9 cellular contexts compared by ENCODE assay signal in genomic region chr5:54520940-54521339, GRCh38. TPM values are rescaled to one million over a fixed set of nuclear protein-coding genes. Genes with fewer than 3 reads are reported as not detected.
DNase-seq lines count a peak whose midpoint lies in the region; ATAC-seq and TF ChIP-seq lines count a peak whose summit lies in the region.
"Had no signal": no experiment of that assay in that cellular context is flagged by ENCODE, and none has a peak within 500 bp of the region (broad histone marks: within the 10 kb centered on the region; RNA-seq: fewer than 3 reads in every experiment).

No MANE protein-coding gene starts in this region.

- CTCF ChIA-PET in CD4-positive, alpha-beta memory T cell (lab: Charles Lee; ENCODE audit: partially characterized antibody), result interaction anchor here (1.1 to 1.4 kb wide), 2 partner anchors 224 to 324 kb away, joined by 3 to 8 read pairs; no protein-coding TSS in a partner anchor

- peaks cover 4 to 58% (median 31%) of the 10 kb centered on the region in 4 donors for H3K4me1 Mint-ChIP-seq in CD4-positive, alpha-beta memory T cell

- H3K36me3 ChIP-seq in CD4-positive, alpha-beta memory T cell (ENCODE audit: insufficient read depth, low read length), result no peaks in the 10 kb centered on the region
- H3K36me3 ChIP-seq in Peyer's patch (no peaks in the 10 kb centered on the region), ovary (no peaks in the 10 kb centered on the region)

- no peak for ATAC-seq in HG02798 (IDR thresholded peaks at IDR 0.05; ENCODE audit: poor library complexity, unreplicated experiment)
- no peak for ATAC-seq in GM19351 (IDR thresholded peaks at IDR 0.05; ENCODE audit: unreplicated experiment)

- no peak for TF ChIP-seq POLR2A in Peyer's patch (IDR thresholded peaks at IDR 0.05)
- no peak for TF ChIP-seq POLR2A in ovary (IDR thresholded peaks at IDR 0.05)

- WGBS in ovary, 3 donors, result 17 to 18% (median 17%) methylated on average over 2 of the region's 2 CpGs

- TF ChIP-seq EP300 in ovary (IDR thresholded peaks at IDR 0.05), result no peak

- peak overlapping the region; percentile 44 to 62 for H3K4me3 ChIP-seq in CD4-positive, alpha-beta memory T cell (ENCODE audit: low read length in 2 of 2)
- H3K4me3 ChIP-seq in Peyer's patch (peak overlapping the region; percentile 92 to 97 (median 95)), epithelial cell of proximal tubule (ENCODE audit: low read depth, low read length) (peak overlapping the region; percentile 81), ovary (peak overlapping the region; percentile 97)

- H3K9me3 ChIP-seq in CD4-positive, alpha-beta memory T cell (ENCODE audit: control insufficient read depth in 1 of 2, low read length in 2 of 2), result no peaks in the 10 kb centered on the region
- H3K9me3 ChIP-seq in Peyer's patch, result no peaks in the 10 kb centered on the region
- H3K9me3 ChIP-seq in ovary, result no peaks in the 10 kb centered on the region

- H3K36me3 Mint-ChIP-seq in CD4-positive, alpha-beta memory T cell, result peaks cover 5 to 8% of the 10 kb centered on the region in 2 donors

- TF ChIP-seq CTCF in Peyer's patch (IDR thresholded peaks at IDR 0.05) (no peak), epithelial cell of proximal tubule (conservative IDR thresholded peaks at IDR 0.05; ENCODE audit: low read depth, low read length) (no peak), ovary (IDR thresholded peaks at IDR 0.05) (no peak)

- H3K27ac Mint-ChIP-seq in CD4-positive, alpha-beta memory T cell, result peak overlapping the region in 1 of 7 donors; percentile 23

- intact Hi-C loops in CD4-positive, alpha-beta memory T cell (cut with micrococcal nuclease), result no loop called here
- intact Hi-C loops in ovary (cut with DNase I), result loop anchor here in 3 of 4 donors (10.0 kb wide), 2 partner anchors 114 to 124 kb away; no protein-coding TSS in a partner anchor

- no peak for DNase-seq in CD4-positive, alpha-beta memory T cell
- no peak for DNase-seq in Peyer's patch
- no peak for DNase-seq in epithelial cell of proximal tubule (ENCODE audit: low read depth)
- DNase-seq in ovary, result no peak
- no peak for DNase-seq in iPS-NIHi11 (ENCODE audit: low spot score)
- no peak for DNase-seq in RPMI8226
- DNase-seq: activated gamma-delta T cell treated with Interleukin-2 at 50 U/mL for 16 hours had no signal

- H3K4me3 Mint-ChIP-seq in CD4-positive, alpha-beta memory T cell, result peak overlapping the region; percentile 83 to 93 (median 90)

- no peaks in the 10 kb centered on the region for H3K9me3 Mint-ChIP-seq in CD4-positive, alpha-beta memory T cell

- H3K27me3 Mint-ChIP-seq in CD4-positive, alpha-beta memory T cell, result no peaks in the 10 kb centered on the region

- peaks cover 75% of the 10 kb centered on the region for H3K4me1 ChIP-seq in CD4-positive, alpha-beta memory T cell (ENCODE audit: insufficient read depth, low read length)
- H3K4me1 ChIP-seq in Peyer's patch (peaks cover 2 to 59% (median 12%) of the 10 kb centered on the region in 4 donors), ovary (ENCODE audit: insufficient read depth) (peaks cover 18% of the 10 kb centered on the region)

- H3K27me3 ChIP-seq in CD4-positive, alpha-beta memory T cell (ENCODE audit: insufficient read depth, low read length), result no peaks in the 10 kb centered on the region
- no peaks in the 10 kb centered on the region for H3K27me3 ChIP-seq in Peyer's patch
- no peaks in the 10 kb centered on the region for H3K27me3 ChIP-seq in ovary

- POLR2A ChIA-PET in CD4-positive, alpha-beta memory T cell (lab: Charles Lee; ENCODE audit: partially characterized antibody), result interaction anchor here (0.7 to 1.0 kb wide), 2 partner anchors 90 to 232 kb away, joined by 3 read pairs; no protein-coding TSS in a partner anchor

- no peak overlapping the region for H3K27ac ChIP-seq in CD4-positive, alpha-beta memory T cell (ENCODE audit: low read depth, low read length)
- H3K27ac ChIP-seq in Peyer's patch (peak overlapping the region in 3 of 4 donors; percentile 13 to 94 (median 94)), ovary (peak overlapping the region; percentile 35 to 63)

RNA-seq across cellular contexts. Expression of gene SNX18, which starts 3.4 kb away (rescaled TPM):
- total RNA-seq in CD4-positive, alpha-beta memory T cell, result 10 to 100 TPM; 27.9 to 31.4 TPM
- polyA plus RNA-seq in CD4-positive, alpha-beta memory T cell, result 1 to 10 TPM in 1 of 2 donors, under 1 TPM in 1; 0.30 to 2.8 TPM
- total RNA-seq in Peyer's patch, result 10 to 100 TPM; 18.2 to 28.0 (median 22.5) TPM
- 14.9 and 15.3 TPM in 2 replicates for total RNA-seq in epithelial cell of proximal tubule
- total RNA-seq in ovary, result 10 to 100 TPM; 34.7 to 62.4 (median 47.3) TPM
- 10 to 100 TPM; 29.6 to 32.4 TPM for polyA plus RNA-seq in ovary
